Comparison of ENCODE assay signal across 1 cellular context in genomic region chr15:75416584-75416983, GRCh38.
TF ChIP-seq lines count a peak whose summit lies in the region.

No MANE protein-coding gene starts in this region.

TF ChIP-seq in WTC11, 78 proteins besides CTCF, POLR2A, EP300 and RAD21 (continued from another document):
- TF ChIP-seq, protein P1, sequence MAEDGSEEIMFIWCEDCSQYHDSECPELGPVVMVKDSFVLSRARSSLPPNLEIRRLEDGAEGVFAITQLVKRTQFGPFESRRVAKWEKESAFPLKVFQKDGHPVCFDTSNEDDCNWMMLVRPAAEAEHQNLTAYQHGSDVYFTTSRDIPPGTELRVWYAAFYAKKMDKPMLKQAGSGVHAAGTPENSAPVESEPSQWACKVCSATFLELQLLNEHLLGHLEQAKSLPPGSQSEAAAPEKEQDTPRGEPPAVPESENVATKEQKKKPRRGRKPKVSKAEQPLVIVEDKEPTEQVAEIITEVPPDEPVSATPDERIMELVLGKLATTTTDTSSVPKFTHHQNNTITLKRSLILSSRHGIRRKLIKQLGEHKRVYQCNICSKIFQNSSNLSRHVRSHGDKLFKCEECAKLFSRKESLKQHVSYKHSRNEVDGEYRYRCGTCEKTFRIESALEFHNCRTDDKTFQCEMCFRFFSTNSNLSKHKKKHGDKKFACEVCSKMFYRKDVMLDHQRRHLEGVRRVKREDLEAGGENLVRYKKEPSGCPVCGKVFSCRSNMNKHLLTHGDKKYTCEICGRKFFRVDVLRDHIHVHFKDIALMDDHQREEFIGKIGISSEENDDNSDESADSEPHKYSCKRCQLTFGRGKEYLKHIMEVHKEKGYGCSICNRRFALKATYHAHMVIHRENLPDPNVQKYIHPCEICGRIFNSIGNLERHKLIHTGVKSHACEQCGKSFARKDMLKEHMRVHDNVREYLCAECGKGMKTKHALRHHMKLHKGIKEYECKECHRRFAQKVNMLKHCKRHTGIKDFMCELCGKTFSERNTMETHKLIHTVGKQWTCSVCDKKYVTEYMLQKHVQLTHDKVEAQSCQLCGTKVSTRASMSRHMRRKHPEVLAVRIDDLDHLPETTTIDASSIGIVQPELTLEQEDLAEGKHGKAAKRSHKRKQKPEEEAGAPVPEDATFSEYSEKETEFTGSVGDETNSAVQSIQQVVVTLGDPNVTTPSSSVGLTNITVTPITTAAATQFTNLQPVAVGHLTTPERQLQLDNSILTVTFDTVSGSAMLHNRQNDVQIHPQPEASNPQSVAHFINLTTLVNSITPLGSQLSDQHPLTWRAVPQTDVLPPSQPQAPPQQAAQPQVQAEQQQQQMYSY (CRISPR knock-in tag; IDR thresholded peaks at IDR 0.05): no peak
- no peak for TF ChIP-seq NFE2L1 (CRISPR knock-in tag; IDR thresholded peaks at IDR 0.05)
- no peak for TF ChIP-seq ERG (CRISPR knock-in tag; IDR thresholded peaks at IDR 0.05)
